In the genomic region with DNA sequence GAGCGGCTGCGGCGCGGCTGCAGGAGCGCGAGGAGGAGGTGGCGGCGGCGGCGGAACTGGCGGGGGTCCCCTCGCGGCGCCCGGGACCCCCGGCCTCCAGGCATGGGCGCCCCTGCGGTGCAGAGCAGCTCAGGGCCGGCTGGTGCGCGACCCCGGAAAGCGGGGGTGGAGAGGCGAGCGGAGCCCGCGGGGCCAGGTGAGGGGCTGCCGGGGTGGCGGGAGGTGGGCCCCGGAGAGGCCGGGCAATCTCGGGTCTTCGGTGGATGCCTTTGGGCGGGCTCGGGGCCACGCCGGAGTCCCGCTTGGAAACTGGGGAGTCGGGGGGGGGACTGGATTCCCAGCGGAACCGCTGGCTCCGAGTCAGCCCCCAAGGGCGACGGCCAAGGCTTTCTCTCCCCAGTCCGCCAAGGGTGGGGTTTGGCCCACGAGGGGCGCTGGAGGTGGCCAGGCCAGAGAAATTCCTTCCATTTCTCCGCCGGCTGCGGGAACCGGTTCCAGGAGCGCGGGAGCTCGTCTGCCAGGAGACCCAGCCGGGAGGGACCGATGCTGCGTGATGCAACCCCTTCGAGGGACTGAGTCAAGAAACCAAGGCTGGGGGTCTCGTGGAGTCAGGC, we compare ENCODE assay signal across 8 cellular contexts. TPM values are rescaled to one million over a fixed set of nuclear protein-coding genes. Genes with fewer than 3 reads are reported as not detected.
DNase-seq lines count a peak whose midpoint lies in the region; ATAC-seq, FAIRE-seq and TF ChIP-seq lines count a peak whose summit lies in the region.

No MANE protein-coding gene starts in this region.

- H3K36me3 ChIP-seq in BLaER1 (peaks cover 1% of the 10 kb centered on the region; the same call in 1 of the 2 replicates), astrocyte (ENCODE audit: insufficient read depth, low read length) (no peaks in the 10 kb centered on the region)

- H3K9me3 Mint-ChIP-seq in astrocyte (ENCODE audit: unreplicated experiment): no peaks in the 10 kb centered on the region

- H3K27me3 Mint-ChIP-seq in astrocyte (ENCODE audit: low read depth, unreplicated experiment): peaks cover 30% of the 10 kb centered on the region

- peaks cover 4% of the 10 kb centered on the region for H3K4me1 Mint-ChIP-seq in astrocyte (ENCODE audit: low read depth, unreplicated experiment)

- H3K4me3 ChIP-seq in BLaER1 (peak overlapping the region; percentile 85), astrocyte (ENCODE audit: insufficient read depth, low read depth, low read length) (peak overlapping the region; percentile 69)

- H3K79me2 ChIP-seq in astrocyte (ENCODE audit: insufficient read depth, low read length): no peaks in the 10 kb centered on the region

- peak; percentile 1 for ATAC-seq in HG03108 (IDR thresholded peaks at IDR 0.05; ENCODE audit: unreplicated experiment)
- no peak for ATAC-seq in stimulated activated naive CD8-positive, alpha-beta T cell treated with anti-CD3 and anti-CD28 coated beads, Interleukin-15, Interleukin-2, amounts not matched to agents 100 U/mL and 50 U/mL, for 24 hours

- no peaks in the 10 kb centered on the region for H3K27me3 ChIP-seq in BLaER1
- H3K27me3 ChIP-seq in astrocyte (ENCODE audit: insufficient read depth, low read length): no peaks in the 10 kb centered on the region

- H3K4me3 Mint-ChIP-seq in astrocyte (ENCODE audit: unreplicated experiment): peak overlapping the region; percentile 85

- peak overlapping the region; percentile 87 for H3K27ac ChIP-seq in BLaER1
- H3K27ac ChIP-seq in astrocyte (ENCODE audit: low read depth, low read length): peak overlapping the region; percentile 48

- peaks cover 85% of the 10 kb centered on the region for H3K4me1 ChIP-seq in BLaER1
- H3K4me1 ChIP-seq in astrocyte (ENCODE audit: insufficient read depth, low read length): peaks cover 15% of the 10 kb centered on the region

- FAIRE-seq in astrocyte (lab: Jason Lieb, UNC) (no peak), GM19239 (lab: Jason Lieb, UNC) (no peak)

- peak overlapping the region; percentile 55 for H3K27ac Mint-ChIP-seq in astrocyte (ENCODE audit: unreplicated experiment)

- H3K36me3 Mint-ChIP-seq in astrocyte (ENCODE audit: low read depth, unreplicated experiment): peaks cover 1% of the 10 kb centered on the region

- TF ChIP-seq CTCF in astrocyte (IDR thresholded peaks at IDR 0.05; ENCODE audit: insufficient read depth, low read depth, low read length): no peak

- H3K9me3 ChIP-seq in BLaER1: no peaks in the 10 kb centered on the region
- H3K9me3 ChIP-seq in astrocyte (ENCODE audit: insufficient read depth, low read depth, low read length): no peaks in the 10 kb centered on the region

- DNase-seq in astrocyte (ENCODE audit: low read depth) (peak; percentile 51), islet precursor cell (peak; percentile 91), germinal center (ENCODE audit: low spot score) (no peak), inferior parietal cortex (ENCODE audit: extremely low spot score) (no peak), GM19239 (ENCODE audit: insufficient read length, low spot score) (no peak)
- DNase-seq in stimulated activated naive CD8-positive, alpha-beta T cell treated with anti-CD3 and anti-CD28 coated beads, Interleukin-15, Interleukin-2, amounts not matched to agents 100 U/mL and 50 U/mL, for 24 hours: peak; percentile 51

- H4K20me1 ChIP-seq in BLaER1 (peaks cover 43% of the 10 kb centered on the region), astrocyte (ENCODE audit: insufficient read depth, low read length) (peaks cover 27% of the 10 kb centered on the region)

- peak overlapping the region; percentile 89 for H3K9ac ChIP-seq in BLaER1
- peak overlapping the region; percentile 86 for H3K9ac ChIP-seq in astrocyte (ENCODE audit: low read length)

- peak overlapping the region; percentile 97 for H3K4me2 ChIP-seq in BLaER1
- peak overlapping the region; percentile 84 for H3K4me2 ChIP-seq in astrocyte (ENCODE audit: low read length)

- peak overlapping the region; percentile 69 for H2AFZ ChIP-seq in astrocyte (ENCODE audit: low read depth, low read length)

RNA-seq across cellular contexts. Expression of a gene that starts 13.9 kb away (rescaled TPM):
- 1.6 and 2.3 TPM in 2 replicates for total RNA-seq in astrocyte

RNA-seq across cellular contexts. Expression of a gene that starts 30.6 kb away (rescaled TPM):
- 9.6 and 12.4 TPM in 2 replicates for total RNA-seq in astrocyte

RNA-seq across cellular contexts. Expression of a gene that starts 32.4 kb away (rescaled TPM):
- 54.2 and 60.4 TPM in 2 replicates for total RNA-seq in astrocyte

RNA-seq across cellular contexts. Expression of a gene that starts 42.1 kb away (rescaled TPM):
- total RNA-seq in astrocyte: 0.18 TPM in 1 of 2 replicates, not detected in the other

Comparison
In these comparisons a context has a peak if more than half of its experiments do, and no peak if none do; other contexts are left out.
1. DNase-seq: peak in astrocyte (single experiment), islet precursor cell (single experiment) and stimulated activated naive CD8-positive, alpha-beta T cell treated with anti-CD3 and anti-CD28 coated beads, Interleukin-15, Interleukin-2, amounts not matched to agents 100 U/mL and 50 U/mL, for 24 hours (single experiment); none in germinal center (single experiment), inferior parietal cortex (single experiment) and GM19239 (single experiment).